ENCODE assay signal across 1 cellular context in the genomic region with DNA sequence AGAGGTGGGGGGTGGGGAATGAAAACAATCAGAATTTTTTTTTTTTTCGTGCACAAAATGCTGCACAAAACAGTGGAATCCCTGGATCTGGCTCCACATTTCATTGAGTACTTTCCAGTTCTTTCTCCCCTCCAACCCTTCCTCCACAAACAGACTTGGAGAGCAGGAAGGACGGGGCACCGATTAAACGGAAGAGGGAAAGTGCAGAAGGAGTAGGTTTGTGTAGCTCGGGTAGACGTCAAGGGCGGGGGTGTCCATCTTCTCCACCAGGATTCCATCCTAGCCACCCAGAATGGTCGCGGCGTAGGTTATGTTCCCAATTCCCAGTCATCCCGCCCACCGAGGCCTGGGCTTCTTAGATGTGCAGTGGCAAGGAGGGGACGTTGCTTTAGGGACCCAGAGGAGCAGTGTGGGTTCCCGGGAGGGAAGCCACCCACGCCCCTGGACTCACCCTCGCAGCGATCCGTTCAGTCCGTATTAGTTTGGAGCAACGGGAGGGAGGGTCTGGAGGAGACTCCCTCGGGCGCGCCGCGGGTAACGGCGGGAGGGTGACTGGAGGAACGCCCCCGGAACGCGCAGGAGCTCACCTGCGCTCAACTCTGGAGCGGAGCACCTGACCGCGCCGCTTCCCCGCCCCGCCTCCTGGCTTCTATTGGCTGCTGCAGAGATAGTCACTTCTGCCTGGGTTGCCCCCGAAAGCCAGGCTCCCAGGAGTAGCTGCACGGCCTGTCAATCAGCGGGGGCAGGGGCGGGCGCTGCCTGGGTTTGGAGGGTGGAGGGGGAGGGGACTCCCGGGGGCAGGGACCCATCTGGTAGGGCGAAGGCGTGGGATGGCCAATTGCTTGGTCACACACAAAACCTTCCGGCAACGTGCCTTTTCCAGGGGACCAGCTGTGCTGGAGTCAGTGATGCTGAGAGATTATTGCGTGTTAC.
TF ChIP-seq lines count a peak whose summit lies in the region.

A gene with protein sequence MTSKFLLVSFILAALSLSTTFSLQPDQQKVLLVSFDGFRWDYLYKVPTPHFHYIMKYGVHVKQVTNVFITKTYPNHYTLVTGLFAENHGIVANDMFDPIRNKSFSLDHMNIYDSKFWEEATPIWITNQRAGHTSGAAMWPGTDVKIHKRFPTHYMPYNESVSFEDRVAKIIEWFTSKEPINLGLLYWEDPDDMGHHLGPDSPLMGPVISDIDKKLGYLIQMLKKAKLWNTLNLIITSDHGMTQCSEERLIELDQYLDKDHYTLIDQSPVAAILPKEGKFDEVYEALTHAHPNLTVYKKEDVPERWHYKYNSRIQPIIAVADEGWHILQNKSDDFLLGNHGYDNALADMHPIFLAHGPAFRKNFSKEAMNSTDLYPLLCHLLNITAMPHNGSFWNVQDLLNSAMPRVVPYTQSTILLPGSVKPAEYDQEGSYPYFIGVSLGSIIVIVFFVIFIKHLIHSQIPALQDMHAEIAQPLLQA (minus strand): TSS at position 624 of the 933 bp plus-strand sequence. CDS start 2,718 bp downstream, outside the sequence.

TF ChIP-seq in IMR-90, 13 proteins besides CTCF, POLR2A, EP300 and RAD21 (continued from another document):
- TF ChIP-seq, protein P1, sequence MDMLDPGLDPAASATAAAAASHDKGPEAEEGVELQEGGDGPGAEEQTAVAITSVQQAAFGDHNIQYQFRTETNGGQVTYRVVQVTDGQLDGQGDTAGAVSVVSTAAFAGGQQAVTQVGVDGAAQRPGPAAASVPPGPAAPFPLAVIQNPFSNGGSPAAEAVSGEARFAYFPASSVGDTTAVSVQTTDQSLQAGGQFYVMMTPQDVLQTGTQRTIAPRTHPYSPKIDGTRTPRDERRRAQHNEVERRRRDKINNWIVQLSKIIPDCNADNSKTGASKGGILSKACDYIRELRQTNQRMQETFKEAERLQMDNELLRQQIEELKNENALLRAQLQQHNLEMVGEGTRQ (IDR thresholded peaks at IDR 0.05; ENCODE audit: low read depth, low read length): no peak
- TF ChIP-seq SMC3 (IDR thresholded peaks at IDR 0.05; ENCODE audit: low read depth, low read length) (no peak), FOS (IDR thresholded peaks at IDR 0.05; ENCODE audit: low read depth, low read length) (no peak), CHD1 (IDR thresholded peaks at IDR 0.05; ENCODE audit: low read depth, low read length) (no peak), RCOR1 (IDR thresholded peaks at IDR 0.05; ENCODE audit: insufficient replicate concordance, low read length) (no peak), RFX5 (IDR thresholded peaks at IDR 0.05; ENCODE audit: low read depth, low read length) (no peak), MXI1 (IDR thresholded peaks at IDR 0.05; ENCODE audit: borderline replicate concordance, low read depth, low read length) (no peak), MAZ (IDR thresholded peaks at IDR 0.05; ENCODE audit: borderline replicate concordance, low read depth, low read length) (no peak), MAFK (IDR thresholded peaks at IDR 0.05; ENCODE audit: low read depth, low read length) (no peak), BHLHE40 (IDR thresholded peaks at IDR 0.05; ENCODE audit: low read depth, low read length) (no peak), CEBPB (IDR thresholded peaks at IDR 0.05; ENCODE audit: low read depth, low read length) (no peak)
